ENCODE assay signal across 8 cellular contexts in the genomic region with DNA sequence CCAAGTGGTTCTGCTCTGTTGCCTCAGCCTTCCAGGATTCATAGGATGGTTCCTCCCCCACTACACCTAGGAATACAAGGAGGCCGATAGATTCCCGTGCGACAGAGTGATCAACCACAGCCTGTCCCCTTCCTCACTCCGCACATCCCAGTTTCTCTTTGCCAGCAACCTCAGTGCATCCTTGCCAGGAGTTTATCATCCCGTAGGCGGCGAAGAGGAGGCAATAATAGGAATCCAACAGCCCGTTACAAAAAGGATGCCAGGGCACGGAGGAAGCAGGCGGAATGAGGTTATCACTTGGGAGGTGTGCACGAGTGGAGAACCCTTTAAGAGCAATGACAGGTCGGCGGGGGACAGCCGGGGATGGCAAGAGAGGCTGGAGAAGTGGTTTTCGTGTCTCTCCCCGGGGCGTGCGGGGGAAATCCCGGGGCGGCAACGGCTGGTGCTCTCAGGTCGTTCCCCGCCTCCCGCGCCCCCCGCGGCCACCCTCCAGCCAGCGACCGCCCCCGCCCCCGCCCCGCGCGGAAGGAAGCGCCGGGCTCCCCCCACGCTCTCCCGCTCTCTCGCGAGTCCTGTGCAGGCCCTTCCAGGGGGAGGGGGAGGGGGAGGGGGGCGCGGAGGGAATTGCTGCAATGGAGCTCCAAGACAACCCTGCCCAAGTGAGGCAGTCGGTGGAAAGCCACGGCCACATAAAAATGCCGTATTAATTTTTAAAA. TPM values are rescaled to one million over a fixed set of nuclear protein-coding genes. Genes with fewer than 3 reads are reported as not detected.
A peak's percentile ranks its signal among the peaks of the same experiment; 100 is the strongest.
DNase-seq lines count a peak whose midpoint lies in the region; ATAC-seq and TF ChIP-seq lines count a peak whose summit lies in the region.

No MANE protein-coding gene starts in this region.

- WGBS in trophoblast cell (ENCODE audit: extremely low coverage, insufficient coverage, insufficient read length) = no CpG with 5 or more reads among the region's 45 CpGs
- WGBS in upper lobe of left lung, 2 donors = 0% methylated on average over 15 to 20 of the region's 45 CpGs

- peak overlapping the region; percentile 28 for H3K9ac ChIP-seq in trophoblast cell (ENCODE audit: low read length)

- peak overlapping the region; percentile 95 for H3K27ac Mint-ChIP-seq in activated naive CD8-positive, alpha-beta T cell treated with anti-CD3 and anti-CD28 coated beads, Interleukin-2, amount 10 ng/mL, durations not matched to agents 7 days and 5 days

- H4K12ac ChIP-seq in trophoblast cell (ENCODE audit: low read depth, low read length) = no peak overlapping the region

- no peak overlapping the region for H3K18ac ChIP-seq in trophoblast cell (ENCODE audit: low read length)

- no peaks in the 10 kb centered on the region for H3K9me3 Mint-ChIP-seq in activated naive CD8-positive, alpha-beta T cell treated with anti-CD3 and anti-CD28 coated beads, Interleukin-2, amount 10 ng/mL, durations not matched to agents 7 days and 5 days

- TF ChIP-seq EP300 in upper lobe of left lung (IDR thresholded peaks at IDR 0.05) = no peak

- H3K4me1 ChIP-seq in trophoblast cell (ENCODE audit: control insufficient read depth in 1 of 2, insufficient read depth in 2 of 2, low read length in 2 of 2) (peaks cover 4 to 6% of the 10 kb centered on the region in 2 experiments), upper lobe of left lung (peaks cover 20 to 31% (median 25%) of the 10 kb centered on the region in 4 donors)

- H3K4me3 ChIP-seq in trophoblast cell (ENCODE audit: low read depth, low read length) (peak overlapping the region; percentile 99), upper lobe of left lung (peak overlapping the region; percentile 85 to 98 (median 95))

- POLR2A ChIA-PET in activated naive CD8-positive, alpha-beta T cell treated with anti-CD3 and anti-CD28 coated beads, Interleukin-2, amount 10 ng/mL, durations not matched to agents 7 days and 5 days (lab: Charles Lee) = interaction anchor here (1.1 to 2.7 kb wide), 4 partner anchors 16 to 73 kb away, joined by 4 to 26 read pairs (median 10); no protein-coding TSS in a partner anchor

- H3K4me1 Mint-ChIP-seq in activated naive CD8-positive, alpha-beta T cell treated with anti-CD3 and anti-CD28 coated beads, Interleukin-2, amount 10 ng/mL, durations not matched to agents 7 days and 5 days = peaks cover 23% of the 10 kb centered on the region

- no peak overlapping the region for H2BK120ac ChIP-seq in trophoblast cell (ENCODE audit: insufficient read depth, low read length, poor library complexity)

- peaks cover 20% of the 10 kb centered on the region for H3K27me3 Mint-ChIP-seq in activated naive CD8-positive, alpha-beta T cell treated with anti-CD3 and anti-CD28 coated beads, Interleukin-2, amount 10 ng/mL, durations not matched to agents 7 days and 5 days

- H2BK5ac ChIP-seq in trophoblast cell (ENCODE audit: low read depth, low read length, poor library complexity) = no peak overlapping the region

- no peak overlapping the region for H4K91ac ChIP-seq in trophoblast cell (ENCODE audit: low read depth, low read length)

- H2AFZ ChIP-seq in trophoblast cell (ENCODE audit: insufficient read depth, low read length, poor library complexity) = no peak overlapping the region

- no peak for ATAC-seq in activated naive CD8-positive, alpha-beta T cell treated with anti-CD3 and anti-CD28 coated beads, Interleukin-2, amount 10 ng/mL, durations not matched to agents 7 days and 5 days (ENCODE audit: low read depth)
- ATAC-seq in upper lobe of left lung (ENCODE audit: low FRiP score in 2 of 2) = peak in 1 of 2 donors; percentile 34
- ATAC-seq in HG03108 (IDR thresholded peaks at IDR 0.05; ENCODE audit: unreplicated experiment) = no peak

- H3K27me3 ChIP-seq in trophoblast cell (ENCODE audit: insufficient read depth, low read length) = no peaks in the 10 kb centered on the region
- H3K27me3 ChIP-seq in upper lobe of left lung = no peaks in the 10 kb centered on the region

- TF ChIP-seq POLR2A in upper lobe of left lung (IDR thresholded peaks at IDR 0.05) = no peak

- H3K14ac ChIP-seq in trophoblast cell (ENCODE audit: low read length) = no peak overlapping the region

- peak overlapping the region; percentile 19 for H3K4ac ChIP-seq in trophoblast cell (ENCODE audit: low read depth, low read length)

- no peak overlapping the region for H4K8ac ChIP-seq in trophoblast cell (ENCODE audit: low read depth, low read length)

- H3K23ac ChIP-seq in trophoblast cell (ENCODE audit: low read length) = peak overlapping the region; percentile 2

- H3K9me3 ChIP-seq in trophoblast cell (ENCODE audit: insufficient read depth, low read depth, low read length) = no peaks in the 10 kb centered on the region
- no peaks in the 10 kb centered on the region for H3K9me3 ChIP-seq in upper lobe of left lung

- peak overlapping the region; percentile 95 for H3K4me3 Mint-ChIP-seq in activated naive CD8-positive, alpha-beta T cell treated with anti-CD3 and anti-CD28 coated beads, Interleukin-2, amount 10 ng/mL, durations not matched to agents 7 days and 5 days

- peaks cover 10% of the 10 kb centered on the region for H3K36me3 Mint-ChIP-seq in activated naive CD8-positive, alpha-beta T cell treated with anti-CD3 and anti-CD28 coated beads, Interleukin-2, amount 10 ng/mL, durations not matched to agents 7 days and 5 days

- no peaks in the 10 kb centered on the region for H3K36me3 ChIP-seq in trophoblast cell (ENCODE audit: control insufficient read depth in 1 of 2, insufficient read depth in 2 of 2, low read length in 2 of 2)
- no peaks in the 10 kb centered on the region for H3K36me3 ChIP-seq in upper lobe of left lung

- intact Hi-C loops in cardiac septum (cut with DNase I) = loop anchor here (2.0 to 5.0 kb wide), 3 partner anchors 53 to 173 kb away; no protein-coding TSS in a partner anchor

- peaks cover 14% of the 10 kb centered on the region for H3K79me1 ChIP-seq in trophoblast cell (ENCODE audit: low read length)

- H3K4me2 ChIP-seq in trophoblast cell (ENCODE audit: low read length) = peak overlapping the region; percentile 70

- no peak overlapping the region for H3K27ac ChIP-seq in trophoblast cell (ENCODE audit: low read depth, low read length)
- H3K27ac ChIP-seq in upper lobe of left lung = peak overlapping the region; percentile 91 to 99 (median 98)

- no peak overlapping the region for H2AK5ac ChIP-seq in trophoblast cell (ENCODE audit: low read length)

- H3K79me2 ChIP-seq in trophoblast cell (ENCODE audit: control insufficient read depth, insufficient read depth, low read length, poor library complexity) = peaks cover 8% of the 10 kb centered on the region

- TF ChIP-seq CTCF in upper lobe of left lung (IDR thresholded peaks at IDR 0.05) = no peak

- H2BK12ac ChIP-seq in trophoblast cell (ENCODE audit: low read length) = no peak overlapping the region

- DNase-seq in DMS114 treated with DMSO at 0.1 percent for 48 hours (lab: John Stamatoyannopoulos, UW; ENCODE audit: unreplicated experiment) = peak; percentile 2
- peak; percentile 61 for DNase-seq in HT-29 (ENCODE audit: low spot score)
- DNase-seq in SK-N-DZ (ENCODE audit: low spot score) = peak; percentile 76
- peak; percentile 69 for DNase-seq in activated naive CD8-positive, alpha-beta T cell treated with anti-CD3 and anti-CD28 coated beads, Interleukin-2, amount 10 ng/mL, durations not matched to agents 7 days and 5 days
- DNase-seq in cardiac septum (ENCODE audit: low spot score) = peak; percentile 78
- peak in 1 of 2 donors; percentile 39 for DNase-seq in trophoblast cell
- DNase-seq in upper lobe of left lung = peak; percentile 69 to 93

RNA-seq across cellular contexts. Expression of a gene that starts 1.6 kb away (rescaled TPM):
- total RNA-seq in HT-29 (2014; rRNA removed; shearing (Covaris generic)) = 20.3 and 20.6 TPM in 2 replicates
- 20.1 and 20.9 TPM in 2 replicates for polyA plus RNA-seq in SK-N-DZ (2014; cell fraction: cytosol; rRNA removed)
- 15.6 and 17.6 TPM in 2 replicates for polyA plus RNA-seq in SK-N-DZ (2014; cell fraction: nucleus; rRNA removed)
- 10 to 100 TPM; 31.1 to 33.4 TPM for total RNA-seq in activated naive CD8-positive, alpha-beta T cell treated with anti-CD3 and anti-CD28 coated beads, Interleukin-2, amount 10 ng/mL, durations not matched to agents 7 days and 5 days
- total RNA-seq in cardiac septum (15.2 TPM), upper lobe of left lung (10 to 100 TPM; 28.3 to 62.0 (median 50.0) TPM)
- polyA plus RNA-seq in trophoblast cell (2013) = 28.0 TPM in 2 replicates
